In genomic region chr9:18330736-18331335, GRCh38 we compare ENCODE assay signal across 17 cellular contexts.
"Had no signal": no experiment of that assay in that cellular context is flagged by ENCODE, and none has a peak within 500 bp of the region (broad histone marks: within the 10 kb centered on the region; RNA-seq: fewer than 3 reads in every experiment).

No MANE protein-coding gene starts in this region.

- FAIRE-seq: TTC549 had no signal

- H3K27ac Mint-ChIP-seq: activated naive CD4-positive, alpha-beta T cell treated with anti-CD3 and anti-CD28 coated beads, Interleukin-2, amount 50 U/mL, for 24 hours; naive thymus-derived CD8-positive, alpha-beta T cell; stimulated activated memory B cell treated with anti-CD40 and anti-IgM and Interleukin-4, amounts not matched to agents 10 μg/mL and 1 μg/mL and 100 μg/mL, for 72 hours; T-helper 17 cell had no signal

- H3K36me3 Mint-ChIP-seq: activated naive CD4-positive, alpha-beta T cell treated with anti-CD3 and anti-CD28 coated beads, Interleukin-2, amount 50 U/mL, for 24 hours; naive thymus-derived CD8-positive, alpha-beta T cell; stimulated activated memory B cell treated with anti-CD40 and anti-IgM and Interleukin-4, amounts not matched to agents 10 μg/mL and 1 μg/mL and 100 μg/mL, for 72 hours had no signal

- H3K9me3 Mint-ChIP-seq: activated naive CD4-positive, alpha-beta T cell treated with anti-CD3 and anti-CD28 coated beads, Interleukin-2, amount 50 U/mL, for 24 hours; stimulated activated memory B cell treated with anti-CD40 and anti-IgM and Interleukin-4, amounts not matched to agents 10 μg/mL and 1 μg/mL and 100 μg/mL, for 72 hours had no signal

- DNase-seq: activated CD4-positive, alpha-beta T cell treated with anti-CD3 and anti-CD28 coated beads, Interleukin-2, amount 50 U/mL, for 1 hour; activated CD4-positive, CD25-positive, alpha-beta regulatory T cell; activated T-cell treated with anti-CD3 and anti-CD28 coated beads, Interleukin-2, amount 50 U/mL, for 1 hour; amniotic stem cell; body of pancreas; dorsolateral prefrontal cortex; naive thymus-derived CD8-positive, alpha-beta T cell; occipital lobe; psoas muscle; right lobe of liver; stimulated activated CD4-positive, alpha-beta T cell treated with anti-CD3 and anti-CD28 coated beads, Interleukin-1b, Interleukin-23, amount 100 ng/mL, for 48 hours; T-helper 17 cell had no signal

- H3K9me3 ChIP-seq: body of pancreas, gastroesophageal sphincter, psoas muscle, right lobe of liver, tibial nerve had no signal

- H3K27me3 Mint-ChIP-seq: stimulated activated memory B cell treated with anti-CD40 and anti-IgM and Interleukin-4, amounts not matched to agents 10 μg/mL and 1 μg/mL and 100 μg/mL, for 72 hours had no signal

- H3K36me3 ChIP-seq: gastroesophageal sphincter, right lobe of liver, tibial nerve had no signal

- H3K27ac ChIP-seq: body of pancreas, dorsolateral prefrontal cortex, psoas muscle, right lobe of liver, tibial nerve had no signal

- H3K27me3 ChIP-seq: body of pancreas, dorsolateral prefrontal cortex, gastroesophageal sphincter, right lobe of liver, tibial nerve had no signal

- ATAC-seq: body of pancreas; gastroesophageal sphincter; naive thymus-derived CD8-positive, alpha-beta T cell; psoas muscle; right lobe of liver; stimulated activated memory B cell treated with anti-CD40 and anti-IgM and Interleukin-4, amounts not matched to agents 10 μg/mL and 1 μg/mL and 100 μg/mL, for 72 hours; T-helper 17 cell had no signal

- H3K4me3 Mint-ChIP-seq: activated naive CD4-positive, alpha-beta T cell treated with anti-CD3 and anti-CD28 coated beads, Interleukin-2, amount 50 U/mL, for 24 hours; naive thymus-derived CD8-positive, alpha-beta T cell; stimulated activated memory B cell treated with anti-CD40 and anti-IgM and Interleukin-4, amounts not matched to agents 10 μg/mL and 1 μg/mL and 100 μg/mL, for 72 hours; T-helper 17 cell had no signal

- H3K4me1 Mint-ChIP-seq: activated naive CD4-positive, alpha-beta T cell treated with anti-CD3 and anti-CD28 coated beads, Interleukin-2, amount 50 U/mL, for 24 hours; naive thymus-derived CD8-positive, alpha-beta T cell; stimulated activated memory B cell treated with anti-CD40 and anti-IgM and Interleukin-4, amounts not matched to agents 10 μg/mL and 1 μg/mL and 100 μg/mL, for 72 hours; T-helper 17 cell had no signal

- H3K4me3 ChIP-seq: body of pancreas, dorsolateral prefrontal cortex, gastroesophageal sphincter, psoas muscle, right lobe of liver, tibial nerve had no signal

- H3K4me1 ChIP-seq: body of pancreas, psoas muscle, right lobe of liver had no signal
